Comparison of ENCODE assay signal across 9 cellular contexts in the genomic region with DNA sequence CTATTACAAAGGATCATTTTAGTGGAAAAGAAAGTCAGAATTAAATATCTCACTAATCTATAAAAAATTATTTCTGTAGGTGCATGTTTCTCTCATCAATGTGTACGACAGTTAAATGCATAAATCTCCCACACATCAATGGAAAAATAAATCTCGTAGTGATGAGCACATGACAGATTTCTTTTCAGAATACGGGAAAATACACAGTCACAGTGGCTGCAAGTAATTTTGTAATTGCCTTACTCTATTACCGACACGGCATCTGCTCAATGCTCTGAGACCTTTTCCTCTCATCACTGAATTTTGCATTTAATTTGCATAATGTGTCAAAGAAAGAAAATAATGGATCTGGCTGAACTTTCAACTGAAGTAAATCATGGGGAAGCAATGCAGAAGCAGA.
"Had no signal": no experiment of that assay in that cellular context is flagged by ENCODE, and none has a peak within 500 bp of the region (broad histone marks: within the 10 kb centered on the region; RNA-seq: fewer than 3 reads in every experiment).

No MANE protein-coding gene starts in this region.

- ATAC-seq: HCT116, HepG2 had no signal

- H3K4me1 ChIP-seq: HAP-1 had no signal

- DNase-seq: GM23248, GOT3, H7, HFFc6, KBM-7 had no signal

- H3K27ac ChIP-seq: GM23248, HL-60 had no signal

- H3K36me3 ChIP-seq: HAP-1 had no signal

- H3K9me3 ChIP-seq: HAP-1 had no signal

- H3K4me3 ChIP-seq: GM23248, HAP-1 had no signal

- H3K9ac ChIP-seq: GM23248 had no signal

- H2AFZ ChIP-seq: GM23248 had no signal
